Comparison of ENCODE assay signal across 13 cellular contexts in genomic region chr1:110393691-110394564, GRCh38. TPM values are rescaled to one million over a fixed set of nuclear protein-coding genes. Genes with fewer than 3 reads are reported as not detected.
DNase-seq lines count a peak whose midpoint lies in the region; ATAC-seq and TF ChIP-seq lines count a peak whose summit lies in the region.
"Had no signal": no experiment of that assay in that cellular context is flagged by ENCODE, and none has a peak within 500 bp of the region (broad histone marks: within the 10 kb centered on the region; RNA-seq: fewer than 3 reads in every experiment).

No MANE protein-coding gene starts in this region.

- H3K4me2 ChIP-seq in Karpas-422 (ENCODE audit: low read depth, low read length, poor library complexity, severe bottlenecking): no peak overlapping the region
- peak overlapping the region; percentile 59 for H3K4me2 ChIP-seq in mesenchymal stem cell (ENCODE audit: low read length, poor library complexity, severe bottlenecking)

- H3K4me1 ChIP-seq in Karpas-422 (ENCODE audit: low read length) (peaks cover 47% of the 10 kb centered on the region), mesenchymal stem cell (ENCODE audit: control insufficient read depth, insufficient read depth, low read depth, low read length) (peaks cover 6% of the 10 kb centered on the region)

- no peak overlapping the region for H3K27ac Mint-ChIP-seq in effector memory CD8-positive, alpha-beta T cell
- H3K27ac Mint-ChIP-seq: activated naive CD8-positive, alpha-beta T cell treated with anti-CD3 and anti-CD28 coated beads for 36 hours; WTC11 had no signal

- no peak for TF ChIP-seq CTCF in choroid plexus epithelial cell (conservative IDR thresholded peaks at IDR 0.05; ENCODE audit: low read depth, low read length)

- no peaks in the 10 kb centered on the region for H3K4me1 Mint-ChIP-seq in effector memory CD8-positive, alpha-beta T cell (ENCODE audit: low read depth in 2 of 2)
- H3K4me1 Mint-ChIP-seq: CD4-positive, CD25-positive, alpha-beta regulatory T cell had no signal

- no peaks in the 10 kb centered on the region for H4K20me1 ChIP-seq in Karpas-422 (ENCODE audit: insufficient read depth, low read depth, low read length)

- H3K79me2 ChIP-seq in Karpas-422 (ENCODE audit: low read length): peaks cover 20% of the 10 kb centered on the region

- H3K4ac ChIP-seq in mesenchymal stem cell (ENCODE audit: low read depth in 1 of 2, low read length in 2 of 2): peak overlapping the region in 1 of 2 experiments; percentile 24

- H3K18ac ChIP-seq in mesenchymal stem cell (ENCODE audit: low read depth in 1 of 2, low read length in 2 of 2): peak overlapping the region; percentile 6 to 19

- H3K9me3 ChIP-seq in Karpas-422 (ENCODE audit: low read length) (no peaks in the 10 kb centered on the region), mesenchymal stem cell (ENCODE audit: control insufficient read depth, low read length) (no peaks in the 10 kb centered on the region)
- H3K9me3 ChIP-seq: suprapubic skin had no signal

- H3K79me1 ChIP-seq in mesenchymal stem cell (replicated peaks; ENCODE audit: low read length, poor library complexity, severe bottlenecking): no peaks in the 10 kb centered on the region

- peaks cover 9% of the 10 kb centered on the region for H3K36me3 Mint-ChIP-seq in effector memory CD8-positive, alpha-beta T cell (ENCODE audit: insufficient read depth)

- no peak overlapping the region for H2BK120ac ChIP-seq in mesenchymal stem cell (ENCODE audit: low read depth, low read length)

- no peaks in the 10 kb centered on the region for H3K9me2 ChIP-seq in Karpas-422 (replicated peaks; ENCODE audit: insufficient read depth, low read length)

- H3K9ac ChIP-seq in Karpas-422 (ENCODE audit: low read length): no peak overlapping the region
- peak overlapping the region; percentile 10 for H3K9ac ChIP-seq in mesenchymal stem cell (ENCODE audit: low read length)

- H2AK5ac ChIP-seq in mesenchymal stem cell (ENCODE audit: low read length, severe bottlenecking): peak overlapping the region; percentile 9

- H4K91ac ChIP-seq in mesenchymal stem cell (ENCODE audit: low read length): no peak overlapping the region

- WGBS in mesenchymal stem cell: 49% methylated on average over 3 of the region's 4 CpGs

- H3K27me3 ChIP-seq in Karpas-422 (ENCODE audit: low read length): no peaks in the 10 kb centered on the region
- no peaks in the 10 kb centered on the region for H3K27me3 ChIP-seq in mesenchymal stem cell (ENCODE audit: control insufficient read depth in 1 of 2, insufficient read depth in 1 of 2, low read length in 2 of 2)
- H3K27me3 ChIP-seq: suprapubic skin had no signal

- no peak overlapping the region for H2BK12ac ChIP-seq in mesenchymal stem cell (ENCODE audit: low read length in 2 of 2)

- H3K9me3 Mint-ChIP-seq in effector memory CD8-positive, alpha-beta T cell: no peaks in the 10 kb centered on the region
- H3K9me3 Mint-ChIP-seq: activated naive CD8-positive, alpha-beta T cell treated with anti-CD3 and anti-CD28 coated beads for 36 hours; CD4-positive, CD25-positive, alpha-beta regulatory T cell had no signal

- H3K23ac ChIP-seq in mesenchymal stem cell (ENCODE audit: low read length in 2 of 2): no peak overlapping the region

- H3K27ac ChIP-seq in Karpas-422 (ENCODE audit: low read length): peak overlapping the region; percentile 99
- peak overlapping the region; percentile 95 for H3K27ac ChIP-seq in mesenchymal stem cell (ENCODE audit: low read length, poor library complexity, severe bottlenecking)
- H3K27ac ChIP-seq: suprapubic skin had no signal

- no peak overlapping the region for H4K8ac ChIP-seq in mesenchymal stem cell (ENCODE audit: low read length)

- no peak overlapping the region for H2BK15ac ChIP-seq in mesenchymal stem cell (ENCODE audit: low read depth, poor library complexity, severe bottlenecking)

- DNase-seq in AG08396 (ENCODE audit: low spot score) (peak; percentile 67), Karpas-422 (no peak), choroid plexus epithelial cell (ENCODE audit: low read depth) (peak; percentile 87), mesenchymal stem cell (peak; percentile 91)
- no peak for DNase-seq in activated naive CD4-positive, alpha-beta T cell (lab: John Stamatoyannopoulos, UW)
- no peak for DNase-seq in effector memory CD8-positive, alpha-beta T cell
- no peak for DNase-seq in activated CD8-positive, alpha-beta memory T cell treated with anti-CD3 and anti-CD28 coated beads for 24 hours
- DNase-seq: activated naive CD8-positive, alpha-beta T cell treated with anti-CD3 and anti-CD28 coated beads for 36 hours; CD4-positive, CD25-positive, alpha-beta regulatory T cell; NCI-H1436 had no signal

- H3K4me3 Mint-ChIP-seq in effector memory CD8-positive, alpha-beta T cell: no peak overlapping the region
- H3K4me3 Mint-ChIP-seq: activated naive CD8-positive, alpha-beta T cell treated with anti-CD3 and anti-CD28 coated beads for 36 hours; CD4-positive, CD25-positive, alpha-beta regulatory T cell; WTC11 had no signal

- no peak overlapping the region for H3K14ac ChIP-seq in mesenchymal stem cell (ENCODE audit: low read length in 2 of 2)

- H2AFZ ChIP-seq in Karpas-422 (ENCODE audit: low read length) (no peak overlapping the region), mesenchymal stem cell (ENCODE audit: low read depth, low read length) (no peak overlapping the region)

- no peaks in the 10 kb centered on the region for H3K27me3 Mint-ChIP-seq in effector memory CD8-positive, alpha-beta T cell
- H3K27me3 Mint-ChIP-seq: activated naive CD8-positive, alpha-beta T cell treated with anti-CD3 and anti-CD28 coated beads for 36 hours; CD4-positive, CD25-positive, alpha-beta regulatory T cell had no signal

- no peak for ATAC-seq in GM18868 (IDR thresholded peaks at IDR 0.05; ENCODE audit: unreplicated experiment)
- no peak for ATAC-seq in effector memory CD8-positive, alpha-beta T cell (replicated peaks)
- ATAC-seq: WTC11 had no signal

- H3K36me3 ChIP-seq in Karpas-422 (ENCODE audit: insufficient read depth, low read length) (peaks cover 34% of the 10 kb centered on the region), mesenchymal stem cell (ENCODE audit: control insufficient read depth in 1 of 2, insufficient read depth in 2 of 2, low read depth in 1 of 2, low read length in 2 of 2) (peaks cover 13 to 18% of the 10 kb centered on the region in 2 experiments)

- no peak overlapping the region for H2BK5ac ChIP-seq in mesenchymal stem cell (ENCODE audit: low read depth, low read length, poor library complexity, severe bottlenecking)

- H3K4me3 ChIP-seq in Karpas-422 (ENCODE audit: low read length): no peak overlapping the region
- H3K4me3 ChIP-seq in choroid plexus epithelial cell (ENCODE audit: low read depth, low read length): no peak overlapping the region
- H3K4me3 ChIP-seq in mesenchymal stem cell (ENCODE audit: insufficient read depth in 1 of 2, low read depth in 1 of 2, low read length in 2 of 2): no peak overlapping the region
- H3K4me3 ChIP-seq: suprapubic skin had no signal

RNA-seq across cellular contexts. Expression of gene SLC16A4, which starts 3.1 kb away (rescaled TPM):
- 51.4 and 116 TPM in 2 replicates for total RNA-seq in Karpas-422 (2014; rRNA removed; shearing (Covaris generic); ENCODE audit: low replicate concordance)
- 11.9 TPM for polyA plus RNA-seq in mesenchymal stem cell (2013, experiment 1 of 2)
- polyA plus RNA-seq in mesenchymal stem cell (2013, experiment 2 of 2): 12.4 TPM
- total RNA-seq: CD4-positive, CD25-positive, alpha-beta regulatory T cell had no signal

RNA-seq across cellular contexts. Expression of gene LAMTOR5, which starts 13.6 kb away (rescaled TPM):
- total RNA-seq in Karpas-422 (2014; rRNA removed; shearing (Covaris generic); ENCODE audit: low replicate concordance): 352 and 401 TPM in 2 replicates
- polyA plus RNA-seq in mesenchymal stem cell (2013, experiment 1 of 2): 272 TPM
- 279 TPM for polyA plus RNA-seq in mesenchymal stem cell (2013, experiment 2 of 2)

RNA-seq across cellular contexts. Expression of gene RBM15, which starts 54.8 kb away (rescaled TPM):
- 101 and 150 TPM in 2 replicates for total RNA-seq in Karpas-422 (2014; rRNA removed; shearing (Covaris generic); ENCODE audit: low replicate concordance)
- polyA plus RNA-seq in mesenchymal stem cell (2013, experiment 1 of 2): 5.2 TPM
- polyA plus RNA-seq in mesenchymal stem cell (2013, experiment 2 of 2): 4.8 TPM

RNA-seq across cellular contexts. Expression of gene PROK1, which starts 57.0 kb away (rescaled TPM):
- not detected in 2 replicates for total RNA-seq in Karpas-422 (2014; rRNA removed; shearing (Covaris generic); ENCODE audit: low replicate concordance)
- 0.17 TPM for polyA plus RNA-seq in mesenchymal stem cell (2013, experiment 1 of 2)
- 0.11 TPM for polyA plus RNA-seq in mesenchymal stem cell (2013, experiment 2 of 2)
- total RNA-seq: activated naive CD8-positive, alpha-beta T cell treated with anti-CD3 and anti-CD28 coated beads for 36 hours; CD4-positive, CD25-positive, alpha-beta regulatory T cell; WTC11 had no signal
- polyA plus RNA-seq: CD4-positive, CD25-positive, alpha-beta regulatory T cell had no signal

Comparison
In these comparisons a context has a peak if more than half of its experiments do, and no peak if none do; other contexts are left out.
1. DNase-seq: peak in AG08396 (single experiment), choroid plexus epithelial cell (single experiment) and mesenchymal stem cell (single experiment); none in Karpas-422 (single experiment), activated naive CD4-positive, alpha-beta T cell (0 of 4), effector memory CD8-positive, alpha-beta T cell (0 of 3) and activated CD8-positive, alpha-beta memory T cell treated with anti-CD3 and anti-CD28 coated beads for 24 hours (single experiment).